Comparison of ENCODE assay signal across 32 cellular contexts in genomic region chr22:43948836-43949235, GRCh38. TPM values are rescaled to one million over a fixed set of nuclear protein-coding genes. Genes with fewer than 3 reads are reported as not detected.
"Had no signal": no experiment of that assay in that cellular context is flagged by ENCODE, and none has a peak within 500 bp of the region (broad histone marks: within the 10 kb centered on the region; RNA-seq: fewer than 3 reads in every experiment).

No MANE protein-coding gene starts in this region.

- DNase-seq: activated CD4-positive, alpha-beta T cell treated with anti-CD3 and anti-CD28 coated beads for 1 hour; activated CD4-positive, alpha-beta T cell treated with anti-CD3 and anti-CD28 coated beads for 4 hours; activated CD4-positive, alpha-beta T cell treated with anti-CD3 and anti-CD28 coated beads, Interleukin-2, amount 10 ng/mL, durations not matched to agents 7 days and 5 days; activated CD4-positive, alpha-beta T cell treated with anti-CD3 and anti-CD28 coated beads, Interleukin-2, amount 50 U/mL, for 48 hours; activated CD8-positive, alpha-beta memory T cell treated with anti-CD3 and anti-CD28 coated beads for 24 hours; activated CD8-positive, alpha-beta T cell treated with anti-CD3 and anti-CD28 coated beads for 36 hours; activated effector memory CD4-positive, alpha-beta T cell treated with Interleukin-2 at 50 U/mL for 16 hours; activated gamma-delta T cell treated with Interleukin-2 at 50 U/mL for 16 hours; activated naive CD4-positive, alpha-beta T cell treated with anti-CD3 and anti-CD28 coated beads, Interleukin-2, amount 50 U/mL, for 16 hours; activated naive CD4-positive, alpha-beta T cell treated with Interleukin-2 at 50 U/mL for 16 hours; activated T-cell treated with anti-CD3 and anti-CD28 coated beads, Interleukin-2, amount 50 U/mL, for 4 hours; amniotic stem cell; anterior cingulate cortex; brain microvascular endothelial cell; colonic mucosa; effector CD8-positive, alpha-beta T cell; foreskin keratinocyte; gastrocnemius medialis; glutamatergic neuron; heart left ventricle; T-helper 2 cell had no signal

- H3K4me1 ChIP-seq: colonic mucosa, gastrocnemius medialis had no signal

- H3K9me3 ChIP-seq: colonic mucosa, gastrocnemius medialis, heart left ventricle had no signal

- H3K79me2 ChIP-seq: hepatocyte had no signal

- H3K4me3 ChIP-seq: colonic mucosa, gastrocnemius medialis, heart left ventricle, hepatocyte had no signal

- H3K27ac ChIP-seq: brain microvascular endothelial cell, colonic mucosa, epithelial cell of prostate, foreskin keratinocyte, gastrocnemius medialis, heart left ventricle, hepatocyte, VCaP had no signal

- H2AFZ ChIP-seq: hepatocyte had no signal

- H3K27me3 ChIP-seq: brain microvascular endothelial cell, colonic mucosa, foreskin keratinocyte, gastrocnemius medialis, hepatocyte had no signal

- H3K36me3 ChIP-seq: colonic mucosa, gastrocnemius medialis, heart left ventricle had no signal

- H3K4me2 ChIP-seq: hepatocyte had no signal

RNA-seq across cellular contexts. Expression of gene PNPLA3, which starts 25.2 kb away (rescaled TPM):
- total RNA-seq: activated CD4-positive, alpha-beta T cell treated with anti-CD3 and anti-CD28 coated beads, Interleukin-2, amount 10 ng/mL, durations not matched to agents 7 days and 5 days had no signal

RNA-seq across cellular contexts. Expression of gene PNPLA5, which starts 57.0 kb away (rescaled TPM):
- total RNA-seq: activated CD4-positive, alpha-beta T cell treated with anti-CD3 and anti-CD28 coated beads, Interleukin-2, amount 10 ng/mL, durations not matched to agents 7 days and 5 days; activated CD8-positive, alpha-beta T cell treated with anti-CD3 and anti-CD28 coated beads for 36 hours; activated T-cell treated with anti-CD3 and anti-CD28 coated beads, Interleukin-2, amount 50 U/mL, for 4 hours; activated T-helper 17 cell treated with anti-CD3 and anti-CD28 coated beads, Interleukin-2, amount 50 U/mL, for 72 hours; astrocyte; bronchial epithelial cell; cardiac septum; colonic mucosa; dermis microvascular lymphatic vessel endothelial cell; endothelial cell of umbilical vein; esophagus mucosa; gastrocnemius medialis; heart left ventricle; T-helper 1 cell treated with Interleukin-12 subunit alpha and Interleukin-12 subunit beta and Interleukin-4 antibody, amounts not matched to agents 30 ng/mL and 1 ng/mL, for 36 hours had no signal
